Comparison of ENCODE assay signal across 17 cellular contexts in the genomic region with DNA sequence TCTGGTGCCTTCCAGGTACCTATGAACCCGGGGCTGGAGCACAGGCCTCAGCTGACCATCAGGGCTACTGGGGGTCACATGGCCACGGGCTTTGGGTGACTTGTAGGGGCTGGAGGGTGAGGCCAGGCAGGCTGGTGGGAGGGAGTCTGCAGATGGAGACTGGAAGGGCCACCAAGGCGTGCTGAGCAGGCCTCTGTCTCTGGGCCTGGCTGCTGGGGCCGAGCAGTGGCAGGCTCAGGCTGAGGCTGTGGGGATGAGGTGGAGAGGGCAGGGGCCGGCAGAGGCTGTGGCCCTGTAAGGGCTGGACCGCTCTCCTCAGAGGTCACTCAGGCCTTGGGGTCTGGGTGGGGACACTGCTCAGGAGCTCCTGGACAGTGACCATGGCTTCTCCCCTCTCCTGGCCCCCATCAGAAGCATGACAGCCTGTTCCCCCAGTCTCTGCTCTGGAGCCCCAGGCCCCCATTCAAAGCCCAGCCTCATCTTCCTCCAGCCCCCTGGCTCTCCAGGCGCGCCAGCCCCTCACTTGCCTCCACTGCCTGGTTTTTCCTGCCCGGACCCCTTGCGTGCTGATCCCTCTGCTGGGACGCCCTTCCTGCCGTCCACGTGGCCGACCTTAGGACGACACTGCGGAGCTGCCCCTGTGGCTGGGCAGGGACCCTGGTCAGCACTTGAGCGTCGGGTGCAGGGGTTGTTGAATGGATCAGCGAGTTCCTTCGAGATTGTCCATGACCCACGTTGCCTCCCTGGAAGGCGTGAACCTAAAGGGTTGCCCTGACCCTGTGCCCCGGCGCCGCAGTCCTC. TPM values are rescaled to one million over a fixed set of nuclear protein-coding genes. Genes with fewer than 3 reads are reported as not detected.
A peak's percentile ranks its signal among the peaks of the same experiment; 100 is the strongest.
DNase-seq lines count a peak whose midpoint lies in the region; ATAC-seq and TF ChIP-seq lines count a peak whose summit lies in the region.
"Had no signal": no experiment of that assay in that cellular context is flagged by ENCODE, and none has a peak within 500 bp of the region (broad histone marks: within the 10 kb centered on the region; RNA-seq: fewer than 3 reads in every experiment).

No MANE protein-coding gene starts in this region.

- no peak overlapping the region for H3K4me3 ChIP-seq in heart left ventricle
- no peak overlapping the region for H3K4me3 ChIP-seq in coronary artery
- H3K4me3 ChIP-seq: GM23248 had no signal

- H3K27ac ChIP-seq in heart left ventricle (no peak overlapping the region), coronary artery (no peak overlapping the region)
- H3K27ac ChIP-seq: GM23248 had no signal

- H3K4me3 Mint-ChIP-seq in neural crest cell = peak overlapping the region; percentile 52
- H3K4me3 Mint-ChIP-seq: B cell; CD4-positive, alpha-beta T cell had no signal

- no peaks in the 10 kb centered on the region for H3K36me3 Mint-ChIP-seq in neural crest cell (ENCODE audit: low read depth)

- no peaks in the 10 kb centered on the region for H3K4me1 Mint-ChIP-seq in neural crest cell
- H3K4me1 Mint-ChIP-seq: B cell had no signal

- peaks cover 0 to under 1% (median 0%) of the 10 kb centered on the region in 12 donors for H3K4me1 ChIP-seq in heart left ventricle

- ATAC-seq in heart left ventricle (no peak), HG02981 (IDR thresholded peaks at IDR 0.05; ENCODE audit: unreplicated experiment) (no peak), HG02884 (IDR thresholded peaks at IDR 0.05; ENCODE audit: unreplicated experiment) (no peak)
- ATAC-seq: Panc1 had no signal

- WGBS in heart left ventricle, 4 donors = 86 to 88% (median 87%) methylated on average over 21 to 25 of the region's 25 CpGs

- TF ChIP-seq CTCF in heart left ventricle (IDR thresholded peaks at IDR 0.05) (no peak), coronary artery (IDR thresholded peaks at IDR 0.05) (no peak), neural crest cell (conservative IDR thresholded peaks at IDR 0.05) (no peak), GM13976 (IDR thresholded peaks at IDR 0.05; ENCODE audit: borderline replicate concordance, control extremely low read depth, extremely low read depth, insufficient read depth, missing control alignments) (no peak)

- intact Hi-C loops in cardiac septum (cut with DNase I) = no loop called here
- intact Hi-C loops in heart left ventricle (cut with DNase I) = no loop called here

- H3K27me3 ChIP-seq in heart left ventricle = peaks cover 7 to 59% (median 20%) of the 10 kb centered on the region in 9 donors

- H3K27ac Mint-ChIP-seq in neural crest cell (ENCODE audit: unreplicated experiment) = no peak overlapping the region
- H3K27ac Mint-ChIP-seq: B cell; CD4-positive, alpha-beta T cell had no signal

- H3K9me3 ChIP-seq in heart left ventricle = peaks cover 0 to 5% (median 0%) of the 10 kb centered on the region in 12 donors

- H3K36me3 ChIP-seq in heart left ventricle = no peaks in the 10 kb centered on the region

- in situ Hi-C loops in GM13976 (cut with MboI; ENCODE audit: low sequenced_read_pairs, unreplicated experiment) = no loop called here

- DNase-seq in cardiac septum (ENCODE audit: low spot score) (peak; percentile 31), heart left ventricle (no peak), coronary artery (ENCODE audit: low spot score) (peak; percentile 68), neural crest cell (ENCODE audit: low read depth, low spot score) (no peak), GM13976 (ENCODE audit: low spot score) (no peak)
- DNase-seq: DMS79 treated with DMSO at 0.1 percent for 48 hours, GM23248, MM.1S, NCI-H1930, NCI-H2171, NCI-H446 treated with DMSO at 0.1 percent for 48 hours, NCI-H748 treated with DMSO at 0.1 percent for 48 hours had no signal

- H3K27me3 Mint-ChIP-seq in neural crest cell (ENCODE audit: low read depth) = peaks cover 10% of the 10 kb centered on the region

- H3K9me3 Mint-ChIP-seq in neural crest cell = no peaks in the 10 kb centered on the region
- H3K9me3 Mint-ChIP-seq: CD4-positive, alpha-beta T cell had no signal

- no peak for TF ChIP-seq POLR2A in heart left ventricle (IDR thresholded peaks at IDR 0.05)

RNA-seq across cellular contexts. Expression of a gene that starts 11.1 kb away (rescaled TPM):
- total RNA-seq in cardiac septum (1.1 TPM), heart left ventricle (1 to 10 TPM in 1 of 9 donors, under 1 TPM in 8; 0.19 to 3.1 (median 0.33) TPM), neural crest cell (18.8 and 19.5 TPM in 2 replicates)
- under 1 TPM; 0.27 to 0.30 TPM for polyA plus RNA-seq in heart left ventricle
- total RNA-seq: CD4-positive, alpha-beta T cell; GM23248 had no signal

RNA-seq across cellular contexts. Expression of a gene that starts 39.2 kb away (rescaled TPM):
- total RNA-seq in cardiac septum (14.7 TPM), heart left ventricle (10 to 100 TPM in 5 of 9 donors, 1 to 10 TPM in 4; 8.1 to 14.9 (median 10.3) TPM), neural crest cell (54.3 and 55.2 TPM in 2 replicates)
- polyA plus RNA-seq in heart left ventricle = 10 to 100 TPM; 10.4 to 12.8 TPM

Comparison
In these comparisons a context has a peak if more than half of its experiments do, and no peak if none do; other contexts are left out.
1. DNase-seq: peak in cardiac septum (single experiment) and coronary artery (single experiment); none in heart left ventricle (0 of 5), neural crest cell (single experiment) and GM13976 (single experiment).